In the genomic region with DNA sequence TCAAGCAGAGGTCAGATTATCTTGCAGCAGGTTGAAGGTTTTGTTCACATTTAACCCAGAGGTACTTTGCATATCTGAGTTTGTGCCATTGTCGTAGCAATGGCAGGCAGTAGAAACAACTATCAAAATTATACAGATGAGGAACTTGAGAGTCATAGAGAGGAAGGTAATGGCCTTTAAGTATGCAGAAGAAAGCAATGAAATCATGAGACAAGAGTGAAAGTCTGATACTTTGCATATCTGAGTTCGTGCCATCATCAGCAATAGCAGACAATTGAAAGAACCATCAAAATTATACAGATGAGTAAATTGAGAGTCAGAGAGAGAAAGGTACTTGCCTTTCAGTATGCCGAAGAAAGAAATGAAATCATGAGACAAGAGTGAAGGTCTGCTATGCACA, we compare ENCODE assay signal across 29 cellular contexts.
"Had no signal": no experiment of that assay in that cellular context is flagged by ENCODE, and none has a peak within 500 bp of the region (broad histone marks: within the 10 kb centered on the region; RNA-seq: fewer than 3 reads in every experiment).

No MANE protein-coding gene starts in this region.

- H3K27ac ChIP-seq: neural progenitor cell, ovary, parathyroid adenoma, right lobe of liver, sigmoid colon, suprapubic skin, testis, tibial artery, transverse colon, upper lobe of right lung, uterus had no signal

- H3K27me3 ChIP-seq: neural progenitor cell, ovary, right lobe of liver, sigmoid colon, suprapubic skin, testis, tibial artery, transverse colon, upper lobe of right lung, uterus had no signal

- H3K9me3 Mint-ChIP-seq: nephron; stimulated activated effector memory CD8-positive, alpha-beta T cell treated with anti-CD3 and anti-CD28 coated beads, Interleukin-12 subunit alpha, Interleukin-12 subunit beta, amount 100 ng/mL, for 72 hours; stimulated activated naive CD8-positive, alpha-beta T cell treated with anti-CD3 and anti-CD28 coated beads, Interleukin-15, amount 100 ng/mL, for 72 hours had no signal

- H3K9ac ChIP-seq: neural progenitor cell, parathyroid adenoma had no signal

- FAIRE-seq: small intestine had no signal

- H3K36me3 ChIP-seq: neural progenitor cell, ovary, right lobe of liver, sigmoid colon, suprapubic skin, tibial artery, transverse colon, upper lobe of right lung, uterus had no signal

- H3K27me3 Mint-ChIP-seq: naive thymus-derived CD4-positive, alpha-beta T cell; progenitor cell of endocrine pancreas; stimulated activated naive CD8-positive, alpha-beta T cell treated with anti-CD3 and anti-CD28 coated beads, Interleukin-15, amount 100 ng/mL, for 72 hours; type B pancreatic cell had no signal

- H2AFZ ChIP-seq: neural progenitor cell, parathyroid adenoma had no signal

- H3K4me2 ChIP-seq: neural progenitor cell had no signal

- H3K79me2 ChIP-seq: parathyroid adenoma had no signal

- DNase-seq: naive thymus-derived CD4-positive, alpha-beta T cell; natural killer cell; occipital lobe; ovary; posterior cingulate gyrus; right cardiac atrium; right lobe of liver; sigmoid colon; small intestine; stimulated activated CD4-positive, alpha-beta T cell treated with anti-CD3 and anti-CD28 coated beads, Interleukin-15, amount 100 ng/mL, for 24 hours; stimulated activated CD4-positive, alpha-beta T cell treated with anti-CD3 and anti-CD28 coated beads, Interleukin-2, amount 100 ng/mL, for 24 hours; stimulated activated CD4-positive, alpha-beta T cell treated with anti-CD3 and anti-CD28 coated beads, Interleukin-2, amount 100 ng/mL, for 48 hours; stimulated activated CD4-positive, alpha-beta T cell treated with anti-CD3 and anti-CD28 coated beads, Interleukin-4, amount 100 ng/mL, for 24 hours; stimulated activated naive CD4-positive, alpha-beta T cell; stimulated activated naive CD8-positive, alpha-beta T cell treated with anti-CD3 and anti-CD28 coated beads, Interleukin-15, amount 100 ng/mL, for 72 hours; stimulated activated naive CD8-positive, alpha-beta T cell treated with anti-CD3 and anti-CD28 coated beads, Interleukin-15, Interleukin-2, amounts not matched to agents 100 U/mL and 50 U/mL, for 24 hours; substantia nigra; testis; tibial artery; transverse colon; upper lobe of right lung; uterus had no signal

- ATAC-seq: naive thymus-derived CD4-positive, alpha-beta T cell; natural killer cell; right cardiac atrium; right lobe of liver; stimulated activated effector memory CD8-positive, alpha-beta T cell treated with anti-CD3 and anti-CD28 coated beads, Interleukin-12 subunit alpha, Interleukin-12 subunit beta, amount 100 ng/mL, for 72 hours; stimulated activated naive CD8-positive, alpha-beta T cell treated with anti-CD3 and anti-CD28 coated beads, Interleukin-15, amount 100 ng/mL, for 72 hours; stimulated activated naive CD8-positive, alpha-beta T cell treated with anti-CD3 and anti-CD28 coated beads, Interleukin-15, Interleukin-2, amounts not matched to agents 100 U/mL and 50 U/mL, for 24 hours; upper lobe of right lung had no signal

- H3K4me1 Mint-ChIP-seq: naive thymus-derived CD4-positive, alpha-beta T cell; natural killer cell; neural progenitor cell; stimulated activated effector memory CD8-positive, alpha-beta T cell treated with anti-CD3 and anti-CD28 coated beads, Interleukin-12 subunit alpha, Interleukin-12 subunit beta, amount 100 ng/mL, for 72 hours; stimulated activated naive CD8-positive, alpha-beta T cell treated with anti-CD3 and anti-CD28 coated beads, Interleukin-15, amount 100 ng/mL, for 72 hours had no signal

- H3K4me1 ChIP-seq: neural progenitor cell, parathyroid adenoma, right lobe of liver, sigmoid colon, suprapubic skin, testis, tibial artery, transverse colon, upper lobe of right lung, uterus had no signal

- H3K4me3 ChIP-seq: neural progenitor cell, ovary, right lobe of liver, sigmoid colon, suprapubic skin, testis, tibial artery, transverse colon, upper lobe of right lung, uterus had no signal

- H3K27ac Mint-ChIP-seq: naive thymus-derived CD4-positive, alpha-beta T cell; natural killer cell; nephron; neural progenitor cell; progenitor cell of endocrine pancreas; stimulated activated effector memory CD8-positive, alpha-beta T cell treated with anti-CD3 and anti-CD28 coated beads, Interleukin-12 subunit alpha, Interleukin-12 subunit beta, amount 100 ng/mL, for 72 hours; stimulated activated naive CD8-positive, alpha-beta T cell treated with anti-CD3 and anti-CD28 coated beads, Interleukin-15, amount 100 ng/mL, for 72 hours; type B pancreatic cell had no signal

- H3K9me3 ChIP-seq: ovary, right lobe of liver, sigmoid colon, suprapubic skin, testis, tibial artery, transverse colon, upper lobe of right lung, uterus had no signal

- H3K36me3 Mint-ChIP-seq: naive thymus-derived CD4-positive, alpha-beta T cell; natural killer cell; stimulated activated effector memory CD8-positive, alpha-beta T cell treated with anti-CD3 and anti-CD28 coated beads, Interleukin-12 subunit alpha, Interleukin-12 subunit beta, amount 100 ng/mL, for 72 hours had no signal

- H3K4me3 Mint-ChIP-seq: naive thymus-derived CD4-positive, alpha-beta T cell; natural killer cell; nephron; neural progenitor cell; stimulated activated effector memory CD8-positive, alpha-beta T cell treated with anti-CD3 and anti-CD28 coated beads, Interleukin-12 subunit alpha, Interleukin-12 subunit beta, amount 100 ng/mL, for 72 hours; stimulated activated naive CD8-positive, alpha-beta T cell treated with anti-CD3 and anti-CD28 coated beads, Interleukin-15, amount 100 ng/mL, for 72 hours; type B pancreatic cell had no signal
